ENCODE assay signal across 21 cellular contexts in the genomic region with DNA sequence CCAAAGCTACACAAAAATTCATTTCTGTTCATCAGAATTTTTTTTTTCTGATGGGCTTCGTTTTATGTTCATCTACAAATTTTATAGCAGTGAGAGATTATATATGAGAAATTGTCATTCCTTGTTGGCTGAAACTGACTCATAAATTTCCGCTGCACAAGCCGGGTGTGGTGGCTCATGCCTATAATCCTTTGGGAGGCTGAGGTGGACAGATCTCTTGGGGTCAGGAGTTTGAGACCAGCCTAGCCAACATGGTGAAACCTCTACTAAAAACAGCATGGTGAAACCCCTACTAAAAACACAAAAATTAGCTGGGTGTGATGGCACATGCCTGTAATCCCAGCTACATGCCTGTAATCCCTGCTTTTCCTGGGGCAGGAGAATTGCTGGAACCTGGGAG.
DNase-seq lines count a peak whose midpoint lies in the region; ATAC-seq, FAIRE-seq and TF ChIP-seq lines count a peak whose summit lies in the region.
"Had no signal": no experiment of that assay in that cellular context is flagged by ENCODE, and none has a peak within 500 bp of the region (broad histone marks: within the 10 kb centered on the region; RNA-seq: fewer than 3 reads in every experiment).

No MANE protein-coding gene starts in this region.

- 47 to 87% (median 71%) methylated on average over 3 of the region's 3 CpGs for WGBS in small intestine, 3 donors

- H3K27ac ChIP-seq in HEK293 (ENCODE audit: extremely low read depth, low read depth, low read length) = no peak overlapping the region
- no peak overlapping the region for H3K27ac ChIP-seq in small intestine (ENCODE audit: low read depth in 1 of 2, low read length in 1 of 2)

- no peaks in the 10 kb centered on the region for H3K36me3 ChIP-seq in HEK293 (ENCODE audit: control insufficient read depth in 2 of 2, insufficient read depth in 1 of 2, low read length in 2 of 2)
- H3K36me3 ChIP-seq in mucosa of descending colon (ENCODE audit: low read depth) = no peaks in the 10 kb centered on the region
- H3K36me3 ChIP-seq in small intestine (ENCODE audit: control insufficient read depth in 2 of 2, insufficient read depth in 2 of 2, low read length in 2 of 2) = no peaks in the 10 kb centered on the region
- H3K36me3 ChIP-seq: BE2C, HAP-1 had no signal

- peak; percentile 48 for ATAC-seq in mucosa of descending colon
- no peak for ATAC-seq in HG02610 (IDR thresholded peaks at IDR 0.05; ENCODE audit: unreplicated experiment)
- ATAC-seq in Right ventricle myocardium inferior = no peak
- ATAC-seq in GM19452 (IDR thresholded peaks at IDR 0.05; ENCODE audit: unreplicated experiment) = no peak

- POLR2A ChIA-PET in HEK293 (lab: Yijun Ruan, JAX) = interaction anchor here (1.0 kb wide), 1 partner anchor 424 kb away, joined by 3 read pairs; a partner anchor contains a TSS

- CTCF ChIA-PET in HEK293 (lab: Yijun Ruan, JAX) = interaction anchor here (0.7 to 1.7 kb wide), 2 partner anchors 74 to 87 kb away, joined by 3 to 7 read pairs; no protein-coding TSS in a partner anchor

- TF ChIP-seq CTCF in HEK293 (tag by site-specific recombination; IDR thresholded peaks at IDR 0.05) (no peak), mucosa of descending colon (IDR thresholded peaks at IDR 0.05) (no peak)

- H3K4me1 ChIP-seq in HEK293 (ENCODE audit: control insufficient read depth, insufficient read depth, low read length) (peaks cover 3% of the 10 kb centered on the region), mucosa of descending colon (ENCODE audit: low read depth) (peaks cover 5% of the 10 kb centered on the region), small intestine (ENCODE audit: control insufficient read depth in 2 of 2, insufficient read depth in 1 of 2, low read depth in 1 of 2, low read length in 1 of 2) (peaks cover 0 to 3% of the 10 kb centered on the region in 2 donors)
- H3K4me1 ChIP-seq: BE2C had no signal

- no peaks in the 10 kb centered on the region for H3K9me3 ChIP-seq in HEK293 (ENCODE audit: control insufficient read depth, insufficient read depth, low read depth, low read length)
- no peaks in the 10 kb centered on the region for H3K9me3 ChIP-seq in mucosa of descending colon
- H3K9me3 ChIP-seq in small intestine (ENCODE audit: control insufficient read depth, low read depth) = no peaks in the 10 kb centered on the region
- H3K9me3 ChIP-seq: BE2C, HAP-1 had no signal

- DNase-seq in cerebellar cortex (ENCODE audit: low spot score) = peak; percentile 55
- DNase-seq in mucosa of descending colon = no peak
- peak; percentile 20 for DNase-seq in small intestine
- no peak for DNase-seq in COLO668 (lab: John Stamatoyannopoulos, UW; ENCODE audit: unreplicated experiment)
- DNase-seq in Right ventricle myocardium inferior (ENCODE audit: missing footprints) = no peak
- DNase-seq: ACHN; BE2C; C1 segment of cervical spinal cord; CD4-positive, CD25-positive, alpha-beta regulatory T cell; CD8-positive, alpha-beta memory T cell; DMS153; DMS79; GDM1; KBM-7 had no signal

- FAIRE-seq in small intestine (lab: Jason Lieb, UNC) = no peak
- FAIRE-seq: A204.1, GM12892, HTR-8/SVneo had no signal

- H3K4me3 ChIP-seq in HEK293 (ENCODE audit: low read depth, low read length) (no peak overlapping the region), mucosa of descending colon (no peak overlapping the region), small intestine (ENCODE audit: low read depth in 1 of 2, low read length in 2 of 2) (no peak overlapping the region)
- H3K4me3 ChIP-seq: HAP-1 had no signal

- intact Hi-C loops in mucosa of descending colon (cut with DNase I, micrococcal nuclease) (no loop called here), Right ventricle myocardium inferior (cut with DNase I) (no loop called here)

- H3K27me3 ChIP-seq in small intestine (ENCODE audit: control insufficient read depth in 2 of 2, insufficient read depth in 2 of 2, low read length in 2 of 2) = no peaks in the 10 kb centered on the region
- H3K27me3 ChIP-seq: BE2C had no signal

TF ChIP-seq in HEK293, 187 proteins besides CTCF, POLR2A, EP300 and RAD21:
- TF ChIP-seq ZNF433 (tag by site-specific recombination; IDR thresholded peaks at IDR 0.05; ENCODE audit: low read depth) (no peak), ZNF335 (tag by site-specific recombination; conservative IDR thresholded peaks at IDR 0.05) (no peak), ZNF175 (tag by site-specific recombination; IDR thresholded peaks at IDR 0.05) (no peak), ZNF140 (tag by site-specific recombination; IDR thresholded peaks at IDR 0.05) (no peak), ZNF792 (tag by site-specific recombination; IDR thresholded peaks at IDR 0.05) (no peak), ZNF549 (tag by site-specific recombination; IDR thresholded peaks at IDR 0.05) (no peak)
- TF ChIP-seq, protein P1, sequence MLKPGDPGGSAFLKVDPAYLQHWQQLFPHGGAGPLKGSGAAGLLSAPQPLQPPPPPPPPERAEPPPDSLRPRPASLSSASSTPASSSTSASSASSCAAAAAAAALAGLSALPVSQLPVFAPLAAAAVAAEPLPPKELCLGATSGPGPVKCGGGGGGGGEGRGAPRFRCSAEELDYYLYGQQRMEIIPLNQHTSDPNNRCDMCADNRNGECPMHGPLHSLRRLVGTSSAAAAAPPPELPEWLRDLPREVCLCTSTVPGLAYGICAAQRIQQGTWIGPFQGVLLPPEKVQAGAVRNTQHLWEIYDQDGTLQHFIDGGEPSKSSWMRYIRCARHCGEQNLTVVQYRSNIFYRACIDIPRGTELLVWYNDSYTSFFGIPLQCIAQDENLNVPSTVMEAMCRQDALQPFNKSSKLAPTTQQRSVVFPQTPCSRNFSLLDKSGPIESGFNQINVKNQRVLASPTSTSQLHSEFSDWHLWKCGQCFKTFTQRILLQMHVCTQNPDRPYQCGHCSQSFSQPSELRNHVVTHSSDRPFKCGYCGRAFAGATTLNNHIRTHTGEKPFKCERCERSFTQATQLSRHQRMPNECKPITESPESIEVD (tag by site-specific recombination; IDR thresholded peaks at IDR 0.05) = 0 out of 2 replicates have a peak, but pooled peaks have one; percentile 15

Comparison
In these comparisons a context has a peak if more than half of its experiments do, and no peak if none do; other contexts are left out.
1. DNase-seq: peak in cerebellar cortex (single experiment) and small intestine (single experiment); none in mucosa of descending colon (0 of 3), COLO668 (single experiment) and Right ventricle myocardium inferior (single experiment).